Comparison of ENCODE assay signal across 8 cellular contexts in genomic region chr2:74464406-74464805, GRCh38. TPM values are rescaled to one million over a fixed set of nuclear protein-coding genes. Genes with fewer than 3 reads are reported as not detected.
DNase-seq lines count a peak whose midpoint lies in the region; ATAC-seq and TF ChIP-seq lines count a peak whose summit lies in the region.

No MANE protein-coding gene starts in this region.

- no peak overlapping the region for H2AFZ ChIP-seq in OCI-LY1 (ENCODE audit: low read length)

- H3K27me3 ChIP-seq in OCI-LY1 (ENCODE audit: insufficient read depth, low read length) (no peaks in the 10 kb centered on the region), neutrophil (no peaks in the 10 kb centered on the region)

- peak overlapping the region; percentile 88 for H3K4me2 ChIP-seq in OCI-LY1 (ENCODE audit: low read length)

- H3K9me3 ChIP-seq in OCI-LY1 (ENCODE audit: low read length) (no peaks in the 10 kb centered on the region), neutrophil (no peaks in the 10 kb centered on the region)

- TF ChIP-seq CTCF in OCI-LY1 (IDR thresholded peaks at IDR 0.05; ENCODE audit: low read length) (no peak), neutrophil (IDR thresholded peaks at IDR 0.05) (no peak)

- peak overlapping the region; percentile 31 for H3K27ac ChIP-seq in OCI-LY1 (ENCODE audit: low read depth, low read length, poor library complexity, severe bottlenecking)
- peak overlapping the region; percentile 78 for H3K27ac ChIP-seq in epithelial cell of prostate
- H3K27ac ChIP-seq in neutrophil = peak overlapping the region; percentile 85

- peaks cover 25% of the 10 kb centered on the region for H3K4me1 ChIP-seq in OCI-LY1 (ENCODE audit: insufficient read depth, low read length, severe bottlenecking)
- peaks cover 15 to 20% of the 10 kb centered on the region in 2 experiments for H3K4me1 ChIP-seq in neutrophil (ENCODE audit: control insufficient read depth in 1 of 2, insufficient read depth in 1 of 2, low read depth in 1 of 2, low read length in 1 of 2)

- H3K4me3 ChIP-seq in OCI-LY1 (ENCODE audit: low read depth, low read length, poor library complexity, severe bottlenecking) (peak overlapping the region; percentile 90), neutrophil (ENCODE audit: low read depth in 1 of 2, low read length in 1 of 2) (peak overlapping the region; percentile 86 to 88)

- H3F3A ChIP-seq in OCI-LY1 (ENCODE audit: insufficient read depth, low read length) = no peaks in the 10 kb centered on the region

- H3K9me2 ChIP-seq in OCI-LY1 (ENCODE audit: low read depth, low read length) = no peaks in the 10 kb centered on the region

- H3K36me3 ChIP-seq in OCI-LY1 (ENCODE audit: insufficient read depth, low read length) (peaks cover 28% of the 10 kb centered on the region; the same call in 1 of the 2 replicates), neutrophil (peaks cover 20% of the 10 kb centered on the region)

- no peaks in the 10 kb centered on the region for H4K20me1 ChIP-seq in OCI-LY1 (ENCODE audit: insufficient read depth, low read length)

- no peak for ATAC-seq in HG02571 (IDR thresholded peaks at IDR 0.05; ENCODE audit: unreplicated experiment)

- peak overlapping the region; percentile 95 for H3K9ac ChIP-seq in OCI-LY1 (ENCODE audit: low read length)

- DNase-seq in ELR (ENCODE audit: low read depth) = peak; percentile 34
- DNase-seq in epithelial cell of prostate (ENCODE audit: low read depth, low spot score) = no peak
- DNase-seq in NAMALWA (ENCODE audit: low spot score) = no peak
- no peak for DNase-seq in ureter (ENCODE audit: low spot score)
- no peak for DNase-seq in NCI-H526 (lab: John Stamatoyannopoulos, UW)

- peaks cover 4% of the 10 kb centered on the region; the same call in 1 of the 2 replicates for H3K79me2 ChIP-seq in OCI-LY1 (ENCODE audit: insufficient read depth, low read length)

RNA-seq across cellular contexts. Expression of gene MOGS, which starts 0.8 kb away (rescaled TPM):
- total RNA-seq in ureter = 51.6 TPM

RNA-seq across cellular contexts. Expression of gene WBP1, which starts 6.2 kb away (rescaled TPM):
- total RNA-seq in ureter = 100 TPM

RNA-seq across cellular contexts. Expression of gene MRPL53, which starts 8.1 kb away (rescaled TPM):
- 71.8 TPM for total RNA-seq in ureter

RNA-seq across cellular contexts. Expression of gene INO80B, which starts 9.5 kb away (rescaled TPM):
- 55.9 TPM for total RNA-seq in ureter

RNA-seq across cellular contexts. Expression of gene CCDC142, which starts 18.4 kb away (rescaled TPM):
- total RNA-seq in ureter = 28.6 TPM

Comparison
In these comparisons a context has a peak if more than half of its experiments do, and no peak if none do; other contexts are left out.
1. H3K27ac ChIP-seq: peak in every context shown above with its lines; median percentile 85 in neutrophil; 78 in epithelial cell of prostate; 31 in OCI-LY1.